Comparison of ENCODE assay signal across 8 cellular contexts in genomic region chr4:76199664-76200211, GRCh38. TPM values are rescaled to one million over a fixed set of nuclear protein-coding genes. Genes with fewer than 3 reads are reported as not detected.
DNase-seq lines count a peak whose midpoint lies in the region; ATAC-seq and TF ChIP-seq lines count a peak whose summit lies in the region.

No MANE protein-coding gene starts in this region.

- no TSS peak for BruUV-seq in A673 (replicated peaks; lab: Mats Ljungman, UMichigan)

- DNase-seq in Ammon's horn (ENCODE audit: low spot score) (peak; percentile 89), RPMI8226 (peak; percentile 92), fibroblast of lung (ENCODE audit: low read depth in 2 of 2) (peak; percentile 26 to 54), posterior cingulate gyrus (peak in 9 of 10 donors; percentile 29 to 93 (median 59)), A673 (ENCODE audit: low spot score) (no peak), GM19240 (ENCODE audit: insufficient read length, low spot score) (no peak)

- no peaks in the 10 kb centered on the region for H4K20me1 ChIP-seq in fibroblast of lung (ENCODE audit: control insufficient read depth, extremely low read depth, insufficient read depth, low read length)

- peak overlapping the region; percentile 20 for H3K9ac ChIP-seq in fibroblast of lung (ENCODE audit: insufficient read depth, low read length)

- H3K27me3 ChIP-seq in fibroblast of lung (ENCODE audit: control insufficient read depth, insufficient read depth, low read length) = no peaks in the 10 kb centered on the region
- no peaks in the 10 kb centered on the region for H3K27me3 ChIP-seq in A673 (replicated peaks; ENCODE audit: insufficient read depth, low read depth, low read length, poor library complexity)

- CTCF ChIA-PET in A673 (lab: Charles Lee) = no interaction called here

- peak overlapping the region; percentile 72 for H3K4me2 ChIP-seq in fibroblast of lung (ENCODE audit: extremely low read depth, insufficient read depth, low read length)

- H3K27ac ChIP-seq in fibroblast of lung (ENCODE audit: insufficient read depth, low read length) (peak overlapping the region; percentile 73), A673 (ENCODE audit: low read depth, low read length, poor library complexity, severe bottlenecking) (no peak overlapping the region)

- TF ChIP-seq CTCF in fibroblast of lung (conservative IDR thresholded peaks at IDR 0.05 in 1 of 2, IDR thresholded peaks at IDR 0.05 in 1 of 2; ENCODE audit: low read depth in 1 of 2, low read length in 2 of 2) (peak in 1 of 2 donors; percentile 16), A673 (conservative IDR thresholded peaks at IDR 0.05; ENCODE audit: low read depth, low read length) (no peak)

- peak overlapping the region; percentile 34 for H2AFZ ChIP-seq in fibroblast of lung (ENCODE audit: low read length)

- POLR2A ChIA-PET in A673 (lab: Charles Lee; ENCODE audit: low non-redundant PET) = no interaction called here

- intact Hi-C loops in posterior cingulate gyrus (cut with DNase I) (loop anchor here (2.0 kb wide), 1 partner anchor 13 kb away; the partner anchor contains the start of gene SCARB2), A673 (cut with micrococcal nuclease; ENCODE audit: unreplicated experiment) (no loop called here)

- H3K36me3 ChIP-seq in fibroblast of lung (ENCODE audit: control insufficient read depth, insufficient read depth, low read length) (no peaks in the 10 kb centered on the region), A673 (ENCODE audit: insufficient read depth, low read length, poor library complexity, severe bottlenecking) (no peaks in the 10 kb centered on the region)

- peak overlapping the region in 3 of 4 experiments; percentile 5 to 17 (median 6) for H3K4me3 ChIP-seq in fibroblast of lung (replicated peaks in 1 of 4; ENCODE audit: control extremely low read depth in 1 of 4, insufficient read depth in 1 of 4, low read depth in 3 of 4, low read length in 4 of 4)
- H3K4me3 ChIP-seq in A673 (ENCODE audit: low read depth, low read length, poor library complexity, severe bottlenecking) = no peak overlapping the region

- ATAC-seq in GM18519 (IDR thresholded peaks at IDR 0.05; ENCODE audit: low FRiP score, unreplicated experiment) (peak; percentile 88), HG02981 (IDR thresholded peaks at IDR 0.05; ENCODE audit: unreplicated experiment) (peak; percentile 89)

- H3K79me2 ChIP-seq in fibroblast of lung (ENCODE audit: control insufficient read depth, insufficient read depth, low read length) = peaks cover 73% of the 10 kb centered on the region

- H3K9me3 ChIP-seq in fibroblast of lung (ENCODE audit: control insufficient read depth, insufficient read depth, low read depth, low read length) = no peaks in the 10 kb centered on the region
- H3K9me3 ChIP-seq in A673 (ENCODE audit: low read depth, low read length, poor library complexity, severe bottlenecking) = no peaks in the 10 kb centered on the region

- H3K4me1 ChIP-seq in fibroblast of lung (ENCODE audit: control insufficient read depth, extremely low read depth, insufficient read depth, low read length) (peaks cover 51% of the 10 kb centered on the region), A673 (ENCODE audit: insufficient read depth, low read length, poor library complexity, severe bottlenecking) (peaks cover 15% of the 10 kb centered on the region)

RNA-seq across cellular contexts. Expression of gene SCARB2, which starts 13.9 kb away (rescaled TPM):
- total RNA-seq in fibroblast of lung (266 and 365 TPM in 2 replicates), A673 (2021) (27.0 and 27.9 TPM in 2 replicates)
- 149 and 195 TPM in 2 replicates for polyA plus RNA-seq in fibroblast of lung
- polyA plus RNA-seq in fibroblast of lung (2012) = 134 and 143 TPM in 2 replicates
- polyA minus RNA-seq in fibroblast of lung (ENCODE audit: low replicate concordance) = 71.7 and 73.2 TPM in 2 replicates

RNA-seq across cellular contexts. Expression of gene NUP54, which starts 51.5 kb away (rescaled TPM):
- total RNA-seq in fibroblast of lung (55.5 and 70.6 TPM in 2 replicates), A673 (2021) (43.3 and 45.9 TPM in 2 replicates)
- polyA plus RNA-seq in fibroblast of lung = 48.3 and 49.3 TPM in 2 replicates
- polyA plus RNA-seq in fibroblast of lung (2012) = 24.7 and 25.3 TPM in 2 replicates
- polyA minus RNA-seq in fibroblast of lung (ENCODE audit: low replicate concordance) = 1.1 and 9.5 TPM in 2 replicates

RNA-seq across cellular contexts. Expression of gene FAM47E, which starts 51.8 kb away (rescaled TPM):
- total RNA-seq in fibroblast of lung (0.99 and 1.0 TPM in 2 replicates), A673 (2021) (0.21 TPM in 1 of 2 replicates, not detected in the other)
- polyA plus RNA-seq in fibroblast of lung = 0.03 and 0.12 TPM in 2 replicates
- polyA plus RNA-seq in fibroblast of lung (2012) = not detected in 2 replicates
- polyA minus RNA-seq in fibroblast of lung (ENCODE audit: low replicate concordance) = not detected in 2 replicates

Comparison
In these comparisons a context has a peak if more than half of its experiments do, and no peak if none do; other contexts are left out.
1. DNase-seq: peak in Ammon's horn (single experiment), RPMI8226 (single experiment), fibroblast of lung (2 of 2) and posterior cingulate gyrus (9 of 10); none in A673 (single experiment) and GM19240 (single experiment).